15 cellular contexts compared by ENCODE assay signal in genomic region chr6:116556814-116557403, GRCh38. TPM values are rescaled to one million over a fixed set of nuclear protein-coding genes. Genes with fewer than 3 reads are reported as not detected.
"Had no signal": no experiment of that assay in that cellular context is flagged by ENCODE, and none has a peak within 500 bp of the region (broad histone marks: within the 10 kb centered on the region; RNA-seq: fewer than 3 reads in every experiment).

No MANE protein-coding gene starts in this region.

- H3K4me1 Mint-ChIP-seq: stimulated activated memory B cell treated with anti-CD40 and anti-IgM and Interleukin-4, amounts not matched to agents 10 μg/mL and 1 μg/mL and 100 μg/mL, for 72 hours had no signal

- H3K27me3 Mint-ChIP-seq: stimulated activated memory B cell treated with anti-CD40 and anti-IgM and Interleukin-4, amounts not matched to agents 10 μg/mL and 1 μg/mL and 100 μg/mL, for 72 hours had no signal

- DNase-seq: activated CD4-positive, alpha-beta T cell treated with anti-CD3 and anti-CD28 coated beads for 48 hours; activated naive CD4-positive, alpha-beta T cell treated with Interleukin-2 at 50 U/mL for 16 hours; central memory CD4-positive, alpha-beta T cell; effector CD4-positive, alpha-beta T cell; glutamatergic neuron; mesendoderm; SJCRH30; stimulated activated CD4-positive, alpha-beta T cell treated with anti-CD3 and anti-CD28 coated beads, Interleukin-1b, Interleukin-23, amount 100 ng/mL, for 48 hours; transverse colon; WERI-Rb-1 had no signal

- H3K4me3 Mint-ChIP-seq: stimulated activated memory B cell treated with anti-CD40 and anti-IgM and Interleukin-4, amounts not matched to agents 10 μg/mL and 1 μg/mL and 100 μg/mL, for 72 hours had no signal

- H3K36me3 Mint-ChIP-seq: stimulated activated memory B cell treated with anti-CD40 and anti-IgM and Interleukin-4, amounts not matched to agents 10 μg/mL and 1 μg/mL and 100 μg/mL, for 72 hours had no signal

- H3K4me2 ChIP-seq: smooth muscle cell had no signal

- H3K27me3 ChIP-seq: SJCRH30 had no signal

- H3K27ac Mint-ChIP-seq: stimulated activated memory B cell treated with anti-CD40 and anti-IgM and Interleukin-4, amounts not matched to agents 10 μg/mL and 1 μg/mL and 100 μg/mL, for 72 hours had no signal

- H3K9me3 ChIP-seq: SJCRH30, transverse colon had no signal

- H3K4me3 ChIP-seq: coronary artery, SJCRH30, smooth muscle cell, transverse colon had no signal

- ATAC-seq: left lobe of liver; stimulated activated memory B cell treated with anti-CD40 and anti-IgM and Interleukin-4, amounts not matched to agents 10 μg/mL and 1 μg/mL and 100 μg/mL, for 72 hours had no signal

- H3K36me3 ChIP-seq: SJCRH30, transverse colon, WERI-Rb-1 had no signal

- H3K9me3 Mint-ChIP-seq: stimulated activated memory B cell treated with anti-CD40 and anti-IgM and Interleukin-4, amounts not matched to agents 10 μg/mL and 1 μg/mL and 100 μg/mL, for 72 hours had no signal

- H3K27ac ChIP-seq: coronary artery, SJCRH30, transverse colon, WERI-Rb-1 had no signal

RNA-seq across cellular contexts. Expression of gene CALHM4, which starts 3.4 kb away (rescaled TPM):
- total RNA-seq: left lobe of liver, SJCRH30, smooth muscle cell, subcutaneous adipose tissue, transverse colon had no signal
- polyA plus RNA-seq: smooth muscle cell had no signal

RNA-seq across cellular contexts. Expression of gene TRAPPC3L, which starts 11.4 kb away (rescaled TPM):
- total RNA-seq: left lobe of liver, SJCRH30, smooth muscle cell, transverse colon had no signal

RNA-seq across cellular contexts. Expression of gene RSPH4A, which starts 59.4 kb away (rescaled TPM):
- total RNA-seq: left lobe of liver had no signal
- polyA plus RNA-seq: smooth muscle cell had no signal
